ENCODE assay signal across 12 cellular contexts in the genomic region with DNA sequence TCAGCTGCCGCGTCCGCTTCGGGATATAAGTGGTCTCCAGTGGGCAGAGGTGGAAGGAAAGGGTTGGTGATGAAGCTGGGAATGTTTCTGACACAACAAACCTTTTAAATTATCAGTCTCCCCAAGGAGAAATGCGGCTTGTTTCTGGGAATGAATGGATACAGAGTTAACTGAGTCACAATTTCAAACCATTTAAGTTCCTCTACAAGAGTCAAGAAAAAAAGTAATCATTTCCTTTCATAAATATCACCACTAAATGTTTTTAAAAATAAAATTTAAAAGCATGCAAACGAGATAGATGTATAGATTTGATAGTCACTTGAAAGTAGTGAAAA. TPM values are rescaled to one million over a fixed set of nuclear protein-coding genes. Genes with fewer than 3 reads are reported as not detected.
DNase-seq lines count a peak whose midpoint lies in the region; ATAC-seq, FAIRE-seq and TF ChIP-seq lines count a peak whose summit lies in the region.
"Had no signal": no experiment of that assay in that cellular context is flagged by ENCODE, and none has a peak within 500 bp of the region (broad histone marks: within the 10 kb centered on the region; RNA-seq: fewer than 3 reads in every experiment).

No MANE protein-coding gene starts in this region.

- peaks cover 0 to 37% of the 10 kb centered on the region in 2 donors for H3K4me1 ChIP-seq in right atrium auricular region
- H3K4me1 ChIP-seq in pancreas = peaks cover 6 to 12% (median 11%) of the 10 kb centered on the region in 3 donors

- POLR2A ChIA-PET in activated CD4-positive, alpha-beta memory T cell treated with anti-CD3 and anti-CD28 coated beads, Interleukin-2, amount 10 ng/mL, durations not matched to agents 7 days and 5 days (lab: Charles Lee) = no interaction called here

- H3K27ac ChIP-seq in right atrium auricular region = peak overlapping the region; percentile 86 to 88
- H3K27ac ChIP-seq in pancreas = peak overlapping the region in 2 of 4 donors; percentile 74 to 83

- no peak for TF ChIP-seq CTCF in right atrium auricular region (IDR thresholded peaks at IDR 0.05)
- TF ChIP-seq CTCF in fibroblast of pulmonary artery (IDR thresholded peaks at IDR 0.05; ENCODE audit: low read length, missing control alignments) = no peak
- TF ChIP-seq CTCF in pancreas (IDR thresholded peaks at IDR 0.05) = no peak
- TF ChIP-seq CTCF in D721Med (IDR thresholded peaks at IDR 0.05; ENCODE audit: insufficient read depth, missing control alignments) = no peak

- 16 to 40% methylated on average over 6 of the region's 6 CpGs for WGBS in pancreas, 2 donors

- H3K36me3 ChIP-seq in right atrium auricular region = no peaks in the 10 kb centered on the region
- H3K36me3 ChIP-seq in pancreas = no peaks in the 10 kb centered on the region

- CTCF ChIA-PET in activated CD4-positive, alpha-beta memory T cell treated with anti-CD3 and anti-CD28 coated beads, Interleukin-2, amount 10 ng/mL, durations not matched to agents 7 days and 5 days (lab: Charles Lee) = interaction anchor here (1.2 to 1.7 kb wide), 5 partner anchors 10 to 181 kb away, joined by 3 to 6 read pairs (median 6); no protein-coding TSS in a partner anchor

- H3K9me3 Mint-ChIP-seq in activated CD4-positive, alpha-beta memory T cell treated with anti-CD3 and anti-CD28 coated beads, Interleukin-2, amount 10 ng/mL, durations not matched to agents 7 days and 5 days = no peaks in the 10 kb centered on the region
- H3K9me3 Mint-ChIP-seq: activated CD4-positive, alpha-beta T cell treated with anti-CD3 and anti-CD28 coated beads, Interleukin-2, amount 10 ng/mL, durations not matched to agents 24 days and 14 days; activated naive CD8-positive, alpha-beta T cell treated with anti-CD3 and anti-CD28 coated beads, Interleukin-2, amount 50 U/mL, for 24 hours had no signal

- intact Hi-C loops in cardiac septum (cut with DNase I) (loop anchor here (1.0 to 5.0 kb wide), 2 partner anchors 49 to 179 kb away; no protein-coding TSS in a partner anchor), pancreas (cut with DNase I) (loop anchor here in 2 of 3 donors (5.0 kb wide), 2 partner anchors 179 to 184 kb away; no protein-coding TSS in a partner anchor)

- H3K4me3 ChIP-seq in right atrium auricular region (peak overlapping the region; percentile 54 to 69), fibroblast of pulmonary artery (replicated peaks; ENCODE audit: low read depth, low read length) (peak overlapping the region; percentile 74), pancreas (peak overlapping the region in 3 of 4 donors; percentile 25 to 50 (median 26))

- H3K36me3 Mint-ChIP-seq in activated CD4-positive, alpha-beta memory T cell treated with anti-CD3 and anti-CD28 coated beads, Interleukin-2, amount 10 ng/mL, durations not matched to agents 7 days and 5 days (ENCODE audit: low read depth) = no peaks in the 10 kb centered on the region

- no peak overlapping the region for H3K4me3 Mint-ChIP-seq in activated CD4-positive, alpha-beta memory T cell treated with anti-CD3 and anti-CD28 coated beads, Interleukin-2, amount 10 ng/mL, durations not matched to agents 7 days and 5 days
- H3K4me3 Mint-ChIP-seq: activated CD4-positive, alpha-beta T cell treated with anti-CD3 and anti-CD28 coated beads, Interleukin-2, amount 10 ng/mL, durations not matched to agents 24 days and 14 days; activated naive CD8-positive, alpha-beta T cell treated with anti-CD3 and anti-CD28 coated beads, Interleukin-2, amount 50 U/mL, for 24 hours had no signal

- ATAC-seq in pancreas (peak in 1 of 4 donors; percentile 2), GM21717 (IDR thresholded peaks at IDR 0.05; ENCODE audit: unreplicated experiment) (no peak), GM18873 (IDR thresholded peaks at IDR 0.05; ENCODE audit: low FRiP score, unreplicated experiment) (no peak)
- ATAC-seq: activated naive CD8-positive, alpha-beta T cell treated with anti-CD3 and anti-CD28 coated beads, Interleukin-2, amount 50 U/mL, for 24 hours had no signal

- H3K27ac Mint-ChIP-seq in activated CD4-positive, alpha-beta memory T cell treated with anti-CD3 and anti-CD28 coated beads, Interleukin-2, amount 10 ng/mL, durations not matched to agents 7 days and 5 days = no peak overlapping the region
- H3K27ac Mint-ChIP-seq: activated CD4-positive, alpha-beta T cell treated with anti-CD3 and anti-CD28 coated beads, Interleukin-2, amount 10 ng/mL, durations not matched to agents 24 days and 14 days; activated naive CD8-positive, alpha-beta T cell treated with anti-CD3 and anti-CD28 coated beads, Interleukin-2, amount 50 U/mL, for 24 hours had no signal

- H3K9me3 ChIP-seq in right atrium auricular region (no peaks in the 10 kb centered on the region), pancreas (no peaks in the 10 kb centered on the region)

- H3K27me3 ChIP-seq in right atrium auricular region = no peaks in the 10 kb centered on the region
- H3K27me3 ChIP-seq in pancreas = no peaks in the 10 kb centered on the region

- FAIRE-seq in pancreas (lab: Jason Lieb, UNC) (no peak), D721Med (lab: Jason Lieb, UNC) (no peak)
- FAIRE-seq: GM19239 had no signal

- no peak for DNase-seq in right atrium auricular region (ENCODE audit: low spot score)
- DNase-seq in cardiac septum (ENCODE audit: low spot score) = no peak
- DNase-seq in fibroblast of pulmonary artery (ENCODE audit: low read depth) = no peak
- DNase-seq in pancreas = no peak
- no peak for DNase-seq in D721Med (ENCODE audit: insufficient read length, low spot score)
- DNase-seq in activated CD4-positive, alpha-beta memory T cell treated with anti-CD3 and anti-CD28 coated beads, Interleukin-2, amount 10 ng/mL, durations not matched to agents 7 days and 5 days = no peak
- DNase-seq: activated CD4-positive, alpha-beta T cell treated with anti-CD3 and anti-CD28 coated beads, Interleukin-2, amount 10 ng/mL, durations not matched to agents 24 days and 14 days; NCI-H2171 treated with DMSO at 0.1 percent for 48 hours had no signal

- peaks cover 5% of the 10 kb centered on the region for H3K4me1 Mint-ChIP-seq in activated CD4-positive, alpha-beta memory T cell treated with anti-CD3 and anti-CD28 coated beads, Interleukin-2, amount 10 ng/mL, durations not matched to agents 7 days and 5 days
- H3K4me1 Mint-ChIP-seq: activated CD4-positive, alpha-beta T cell treated with anti-CD3 and anti-CD28 coated beads, Interleukin-2, amount 10 ng/mL, durations not matched to agents 24 days and 14 days had no signal

- peaks cover 26% of the 10 kb centered on the region for H3K27me3 Mint-ChIP-seq in activated CD4-positive, alpha-beta memory T cell treated with anti-CD3 and anti-CD28 coated beads, Interleukin-2, amount 10 ng/mL, durations not matched to agents 7 days and 5 days

RNA-seq across cellular contexts. Expression of gene GASK1B, which starts 1.4 kb away (rescaled TPM):
- 10 to 100 TPM; 49.9 to 56.9 TPM for total RNA-seq in right atrium auricular region
- total RNA-seq in cardiac septum = 90.6 TPM
- total RNA-seq in pancreas = 10 to 100 TPM in 3 of 6 donors, 1 to 10 TPM in 3; 1.4 to 27.7 (median 7.7) TPM
- polyA plus RNA-seq in pancreas = 1 to 10 TPM; 2.4 to 3.0 TPM
- total RNA-seq in activated CD4-positive, alpha-beta memory T cell treated with anti-CD3 and anti-CD28 coated beads, Interleukin-2, amount 10 ng/mL, durations not matched to agents 7 days and 5 days = not detected
- total RNA-seq: activated CD4-positive, alpha-beta T cell treated with anti-CD3 and anti-CD28 coated beads, Interleukin-2, amount 10 ng/mL, durations not matched to agents 24 days and 14 days had no signal

RNA-seq across cellular contexts. Expression of gene TMEM144, which starts 38.9 kb away (rescaled TPM):
- total RNA-seq in right atrium auricular region (1 to 10 TPM; 7.1 to 9.7 TPM), cardiac septum (14.6 TPM), pancreas (10 to 100 TPM in 2 of 6 donors, 1 to 10 TPM in 4; 5.1 to 10.1 (median 8.6) TPM)
- 1 to 10 TPM; 2.4 to 3.1 TPM for polyA plus RNA-seq in pancreas
- not detected for total RNA-seq in activated CD4-positive, alpha-beta memory T cell treated with anti-CD3 and anti-CD28 coated beads, Interleukin-2, amount 10 ng/mL, durations not matched to agents 7 days and 5 days
- total RNA-seq: activated CD4-positive, alpha-beta T cell treated with anti-CD3 and anti-CD28 coated beads, Interleukin-2, amount 10 ng/mL, durations not matched to agents 24 days and 14 days had no signal

Comparison
In these comparisons a context has a peak if more than half of its experiments do, and no peak if none do; other contexts are left out.
1. RNA of gene TMEM144, which starts 38.9 kb away (total RNA-seq): 14.6 TPM in cardiac septum (single experiment), 5.1 to 10.1 TPM in pancreas and 7.1 to 9.7 TPM in right atrium auricular region; not detected in activated CD4-positive, alpha-beta memory T cell treated with anti-CD3 and anti-CD28 coated beads, Interleukin-2, amount 10 ng/mL, durations not matched to agents 7 days and 5 days; every median in the first group is over 4 times any median in the second.
2. Peak in every context shown above with its lines, with median percentiles within 50 percentile points of each other: H3K4me3 ChIP-seq.